ENCODE assay signal across 19 cellular contexts in genomic region chr12:3892631-3893030, GRCh38.
"Had no signal": no experiment of that assay in that cellular context is flagged by ENCODE, and none has a peak within 500 bp of the region (broad histone marks: within the 10 kb centered on the region; RNA-seq: fewer than 3 reads in every experiment).

No MANE protein-coding gene starts in this region.

- H3K27ac ChIP-seq: colonic mucosa, esophagus muscularis mucosa, foreskin keratinocyte, gastroesophageal sphincter, heart right ventricle, left lung, lower lobe of right lung had no signal

- H3K4me3 ChIP-seq: colonic mucosa, esophagus muscularis mucosa, gastroesophageal sphincter, heart right ventricle, left lung, lower lobe of right lung, mucosa of descending colon had no signal

- H3K4me1 ChIP-seq: colonic mucosa, esophagus muscularis mucosa, foreskin keratinocyte, gastroesophageal sphincter, lower lobe of right lung had no signal

- H3K27me3 Mint-ChIP-seq: dendritic cell treated with granulocyte-macrophage colony-stimulating factor and Interleukin-4, amounts not matched to agents 40 ng/mL and 50 ng/mL, for 4 days had no signal

- DNase-seq: colonic mucosa; cortex of kidney; effector CD8-positive, alpha-beta T cell; foreskin keratinocyte; glutamatergic neuron; head of caudate nucleus; heart right ventricle; hippocampal formation; left cardiac atrium; left lung; left ventricle myocardium superior; lower lobe of right lung; mesenchymal stem cell; mucosa of descending colon; naive B cell had no signal

- H3K4me3 Mint-ChIP-seq: dendritic cell treated with granulocyte-macrophage colony-stimulating factor and Interleukin-4, amounts not matched to agents 40 ng/mL and 50 ng/mL, for 4 days; mesothelial cell of epicardium; naive B cell had no signal

- ATAC-seq: foreskin keratinocyte, gastroesophageal sphincter, heart right ventricle, left cardiac atrium, left lung, left ventricle myocardium superior, lower lobe of right lung, mucosa of descending colon had no signal

- H3K27ac Mint-ChIP-seq: dendritic cell treated with granulocyte-macrophage colony-stimulating factor and Interleukin-4, amounts not matched to agents 40 ng/mL and 50 ng/mL, for 4 days; mesothelial cell of epicardium; naive B cell had no signal

- H3K27me3 ChIP-seq: colonic mucosa, left lung had no signal

- H3K36me3 Mint-ChIP-seq: mesothelial cell of epicardium, naive B cell had no signal

- H3K9me3 Mint-ChIP-seq: dendritic cell treated with granulocyte-macrophage colony-stimulating factor and Interleukin-4, amounts not matched to agents 40 ng/mL and 50 ng/mL, for 4 days; mesothelial cell of epicardium; naive B cell had no signal

- H3K36me3 ChIP-seq: colonic mucosa, esophagus muscularis mucosa, gastroesophageal sphincter, heart right ventricle, left lung, lower lobe of right lung had no signal

- H3K9me3 ChIP-seq: colonic mucosa, esophagus muscularis mucosa, gastroesophageal sphincter, heart right ventricle, left lung, lower lobe of right lung, mucosa of descending colon had no signal
